19 cellular contexts compared by ENCODE assay signal in the genomic region with DNA sequence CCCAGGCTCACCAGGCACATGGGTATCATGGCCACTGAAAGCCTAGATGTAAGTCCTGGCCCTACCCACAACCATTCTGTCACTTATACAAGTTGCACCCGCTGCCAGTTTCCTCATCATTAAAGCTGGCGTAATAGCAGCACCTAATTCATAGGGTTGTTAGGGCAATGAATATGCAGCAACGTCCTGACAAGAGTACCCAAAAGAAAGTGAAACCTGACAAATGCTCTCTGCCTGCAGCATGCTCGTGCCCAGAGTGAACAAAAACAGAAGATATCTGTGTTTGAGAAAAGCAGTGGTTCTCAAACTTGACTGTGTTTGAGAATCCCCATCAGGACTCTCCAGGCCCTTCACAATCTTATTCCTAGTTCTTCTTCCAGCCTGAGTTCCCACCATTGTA.
A peak's percentile ranks its signal among the peaks of the same experiment; 100 is the strongest.
DNase-seq lines count a peak whose midpoint lies in the region; ATAC-seq, FAIRE-seq and TF ChIP-seq lines count a peak whose summit lies in the region.
"Had no signal": no experiment of that assay in that cellular context is flagged by ENCODE, and none has a peak within 500 bp of the region (broad histone marks: within the 10 kb centered on the region; RNA-seq: fewer than 3 reads in every experiment).

No MANE protein-coding gene starts in this region.

- H3K36me3 ChIP-seq in bronchial epithelial cell (ENCODE audit: control insufficient read depth, insufficient read depth, low read length), result no peaks in the 10 kb centered on the region
- no peaks in the 10 kb centered on the region for H3K36me3 ChIP-seq in Karpas-422 (ENCODE audit: insufficient read depth, low read length)

- no peak overlapping the region for H3K4me2 ChIP-seq in Karpas-422 (ENCODE audit: low read depth, low read length, poor library complexity, severe bottlenecking)

- H3K9me2 ChIP-seq in Karpas-422 (replicated peaks; ENCODE audit: insufficient read depth, low read length), result no peaks in the 10 kb centered on the region

- H3K27me3 ChIP-seq in bronchial epithelial cell (ENCODE audit: control insufficient read depth, insufficient read depth, low read length) (no peaks in the 10 kb centered on the region), Karpas-422 (ENCODE audit: low read length) (no peaks in the 10 kb centered on the region)

- TF ChIP-seq CTCF in GM12865 (IDR thresholded peaks at IDR 0.05; ENCODE audit: insufficient read depth, low read depth, low read length, missing control alignments) (no peak), bronchial epithelial cell (IDR thresholded peaks at IDR 0.05; ENCODE audit: insufficient read depth, low read length, severe bottlenecking) (no peak)

- no peak overlapping the region for H2AFZ ChIP-seq in Karpas-422 (ENCODE audit: low read length)

- DNase-seq in GM12865 (ENCODE audit: low read depth) (peak; percentile 8), GM19239 (ENCODE audit: insufficient read length, low spot score) (peak; percentile 1), bronchial epithelial cell (ENCODE audit: low read depth) (no peak), HPDE6-E6E7 (ENCODE audit: extremely low spot score) (no peak), Karpas-422 (no peak), cerebellum (ENCODE audit: low spot score) (no peak), NCI-H2107 treated with DMSO at 0.1 percent for 48 hours (lab: John Stamatoyannopoulos, UW; ENCODE audit: unreplicated experiment) (no peak)
- DNase-seq: 8988T, DMS79, Kasumi-1, NCI-H1092 treated with DMSO at 0.1 percent for 48 hours, NCI-H2081 treated with DMSO at 0.1 percent for 48 hours, NCI-H748 treated with DMSO at 0.1 percent for 48 hours, OCI-M1, SHP77 treated with DMSO at 0.1 percent for 48 hours, T-cell had no signal

- no peaks in the 10 kb centered on the region for H3K79me2 ChIP-seq in Karpas-422 (ENCODE audit: low read length)

- H3K4me3 ChIP-seq in GM12865 (ENCODE audit: low read depth, low read length) (no peak overlapping the region), bronchial epithelial cell (ENCODE audit: low read depth, low read length) (no peak overlapping the region), Karpas-422 (ENCODE audit: low read length) (no peak overlapping the region)

- peaks cover 18% of the 10 kb centered on the region for H3K9me3 ChIP-seq in Karpas-422 (ENCODE audit: low read length)

- no peak overlapping the region for H3K9ac ChIP-seq in Karpas-422 (ENCODE audit: low read length)

- FAIRE-seq in GM19239 (lab: Jason Lieb, UNC) (no peak), bronchial epithelial cell (lab: Jason Lieb, UNC) (peak; percentile 28)
- FAIRE-seq: H54 had no signal

- H3K27ac ChIP-seq in Karpas-422 (ENCODE audit: low read length), result no peak overlapping the region

- no peaks in the 10 kb centered on the region for H4K20me1 ChIP-seq in Karpas-422 (ENCODE audit: insufficient read depth, low read depth, low read length)

- H3K4me1 ChIP-seq in Karpas-422 (ENCODE audit: low read length), result no peaks in the 10 kb centered on the region

- ATAC-seq in HG03432 (IDR thresholded peaks at IDR 0.05; ENCODE audit: unreplicated experiment), result peak; percentile 51
- ATAC-seq: SK-N-SH treated with all-trans-retinoic acid at 6 μM for 48 hours, T-cell had no signal

Comparison
In these comparisons a context has a peak if more than half of its experiments do, and no peak if none do; other contexts are left out.
1. DNase-seq: peak in GM12865 (single experiment) and GM19239 (single experiment); none in bronchial epithelial cell (single experiment), HPDE6-E6E7 (single experiment), Karpas-422 (single experiment), cerebellum (single experiment) and NCI-H2107 treated with DMSO at 0.1 percent for 48 hours (single experiment).